14 cellular contexts compared by ENCODE assay signal in genomic region chr15:42215854-42216829, GRCh38. TPM values are rescaled to one million over a fixed set of nuclear protein-coding genes. Genes with fewer than 3 reads are reported as not detected.
DNase-seq lines count a peak whose midpoint lies in the region; ATAC-seq, FAIRE-seq and TF ChIP-seq lines count a peak whose summit lies in the region.
"Had no signal": no experiment of that assay in that cellular context is flagged by ENCODE, and none has a peak within 500 bp of the region (broad histone marks: within the 10 kb centered on the region; RNA-seq: fewer than 3 reads in every experiment).

No MANE protein-coding gene starts in this region.

- no peaks in the 10 kb centered on the region for H3K23me2 ChIP-seq in H9 (ENCODE audit: insufficient read length, low read depth, low read length, poor library complexity, severe bottlenecking)

- no peak overlapping the region for H2BK5ac ChIP-seq in H9 (ENCODE audit: insufficient read length, low read length)

- peaks cover 3% of the 10 kb centered on the region for H3K79me1 ChIP-seq in H9 (ENCODE audit: insufficient read depth, low read depth, low read length, poor library complexity, severe bottlenecking)

- no peaks in the 10 kb centered on the region for H3K4me1 Mint-ChIP-seq in H9
- peaks cover 9% of the 10 kb centered on the region for H3K4me1 Mint-ChIP-seq in T-helper 17 cell
- H3K4me1 Mint-ChIP-seq in type B pancreatic cell (ENCODE audit: unreplicated experiment): no peaks in the 10 kb centered on the region
- no peaks in the 10 kb centered on the region for H3K4me1 Mint-ChIP-seq in GM23338

- no peak overlapping the region for H3K14ac ChIP-seq in H9 (ENCODE audit: insufficient read depth, low read length)

- H3K4me1 ChIP-seq in H9 (ENCODE audit: insufficient read depth, low read length): no peaks in the 10 kb centered on the region
- H3K4me1 ChIP-seq in pancreas: no peaks in the 10 kb centered on the region
- no peaks in the 10 kb centered on the region for H3K4me1 ChIP-seq in GM23338 (ENCODE audit: insufficient read depth)

- no peaks in the 10 kb centered on the region for H3K9me3 ChIP-seq in H9 (ENCODE audit: control insufficient read depth, low read depth, low read length)
- no peaks in the 10 kb centered on the region for H3K9me3 ChIP-seq in T-helper 17 cell (ENCODE audit: control insufficient read depth, low read length, poor library complexity, severe bottlenecking)
- no peaks in the 10 kb centered on the region for H3K9me3 ChIP-seq in pancreas

- no peak overlapping the region for H3K4me3 Mint-ChIP-seq in H9
- no peak overlapping the region for H3K4me3 Mint-ChIP-seq in T-helper 17 cell
- no peak overlapping the region for H3K4me3 Mint-ChIP-seq in type B pancreatic cell
- no peak overlapping the region for H3K4me3 Mint-ChIP-seq in GM23338
- H3K4me3 Mint-ChIP-seq: T-helper 1 cell treated with Interleukin-12 subunit alpha and Interleukin-12 subunit beta and Interleukin-4 antibody, amounts not matched to agents 30 μg/mL and 1 μg/mL, for 36 hours had no signal

- H3K4me2 ChIP-seq in H9 (ENCODE audit: insufficient read depth, insufficient read length, low read length) (no peak overlapping the region), GM23338 (no peak overlapping the region)

- H4K20me1 ChIP-seq in H9 (ENCODE audit: control insufficient read depth, insufficient read depth, insufficient read length) (no peaks in the 10 kb centered on the region), GM23338 (replicated peaks; ENCODE audit: insufficient read depth) (0 out of 2 replicates have a peak, but pooled peaks cover 2% of the 10 kb centered on the region)

- no peak overlapping the region for H2BK12ac ChIP-seq in H9 (ENCODE audit: insufficient read length, low read depth, low read length)

- WGBS in H9 (ENCODE audit: extremely low coverage, insufficient read length, low lambda C conversion rate): no CpG with 5 or more reads among the region's 4 CpGs
- WGBS in pancreas, 2 donors: 90 to 93% methylated on average over 4 of the region's 4 CpGs

- H2AK5ac ChIP-seq in H9 (ENCODE audit: insufficient read length, low read length): no peak overlapping the region

- H3K27ac ChIP-seq in H9 (ENCODE audit: insufficient read length, low read depth, low read length): no peak overlapping the region
- no peak overlapping the region for H3K27ac ChIP-seq in pancreas
- H3K27ac ChIP-seq in GM23338 (ENCODE audit: low read depth): no peak overlapping the region
- H3K27ac ChIP-seq: 22Rv1 had no signal

- DNase-seq in DMS53 (lab: John Stamatoyannopoulos, UW): peak; percentile 8
- DNase-seq in DMS53 treated with DMSO at 0.1 percent for 48 hours (lab: John Stamatoyannopoulos, UW; ENCODE audit: unreplicated experiment): no peak
- DNase-seq in H9: no peak
- no peak for DNase-seq in T-helper 17 cell
- DNase-seq in fibroblast of villous mesenchyme (ENCODE audit: low read depth): peak; percentile 10
- DNase-seq in type B pancreatic cell (ENCODE audit: extremely low spot score, unreplicated experiment): no peak
- DNase-seq in pancreas: no peak
- DNase-seq in GM23338 (ENCODE audit: low spot score): no peak
- DNase-seq: left colon, NCI-H446 treated with DMSO at 0.1 percent for 48 hours had no signal

- FAIRE-seq in pancreas (lab: Jason Lieb, UNC): no peak
- FAIRE-seq: bronchial epithelial cell, frontal cortex had no signal

- no peak overlapping the region for H2BK20ac ChIP-seq in H9 (ENCODE audit: low read depth, low read length, poor library complexity, severe bottlenecking)

- H2BK120ac ChIP-seq in H9 (ENCODE audit: low read depth, low read length, poor library complexity, severe bottlenecking): no peak overlapping the region

- no peaks in the 10 kb centered on the region for H3K27me3 ChIP-seq in H9 (ENCODE audit: insufficient read depth, low read length)
- H3K27me3 ChIP-seq in pancreas: no peaks in the 10 kb centered on the region
- H3K27me3 ChIP-seq in GM23338 (ENCODE audit: insufficient read depth): no peaks in the 10 kb centered on the region

- ATAC-seq in T-helper 17 cell: no peak
- ATAC-seq in pancreas: no peak
- no peak for ATAC-seq in GM23338
- ATAC-seq: left colon had no signal

- no peak overlapping the region for H4K8ac ChIP-seq in H9 (replicated peaks; ENCODE audit: insufficient read length, low read depth, low read length)

- no peak overlapping the region for H3K9ac ChIP-seq in H9 (ENCODE audit: extremely low read depth, insufficient read length, low read length)

- no peak overlapping the region for H3K56ac ChIP-seq in H9 (ENCODE audit: insufficient read length, low read depth, low read length)

- H3K36me3 Mint-ChIP-seq in H9 (ENCODE audit: insufficient read depth in 1 of 3, low read depth in 3 of 3): peaks cover 21 to 61% (median 57%) of the 10 kb centered on the region in 3 experiments; a peak in 6 of 7 replicates
- peaks cover 9% of the 10 kb centered on the region for H3K36me3 Mint-ChIP-seq in T-helper 17 cell (ENCODE audit: low read depth)
- peaks cover 37% of the 10 kb centered on the region for H3K36me3 Mint-ChIP-seq in type B pancreatic cell
- peaks cover 57% of the 10 kb centered on the region; the same call in 2 of the 3 replicates for H3K36me3 Mint-ChIP-seq in GM23338 (ENCODE audit: low read depth)

- H3K27me3 Mint-ChIP-seq in H9 (ENCODE audit: low read depth) (no peaks in the 10 kb centered on the region), T-helper 17 cell (no peaks in the 10 kb centered on the region), type B pancreatic cell (no peaks in the 10 kb centered on the region), GM23338 (ENCODE audit: insufficient read depth, low read depth, poor library complexity) (peaks cover 3% of the 10 kb centered on the region)

- intact Hi-C loops in pancreas (cut with DNase I): no loop called here

- no peak overlapping the region for H4K91ac ChIP-seq in H9 (ENCODE audit: insufficient read length, low read depth, low read length)

- H3T11ph ChIP-seq in H9 (ENCODE audit: low read length): no peak overlapping the region

- H3K36me3 ChIP-seq in pancreas: peaks cover 0 to 45% (median 14%) of the 10 kb centered on the region in 3 donors
- H3K36me3 ChIP-seq in GM23338 (ENCODE audit: insufficient read depth): peaks cover 37% of the 10 kb centered on the region; the same call in 1 of the 2 replicates

- TF ChIP-seq CTCF in H9 (conservative IDR thresholded peaks at IDR 0.05) (peak; percentile 22; the same call in 1 of the 3 replicates), fibroblast of villous mesenchyme (IDR thresholded peaks at IDR 0.05; ENCODE audit: insufficient read depth, low read depth, low read length) (peak; percentile 19), type B pancreatic cell (conservative IDR thresholded peaks at IDR 0.05) (no peak), pancreas (IDR thresholded peaks at IDR 0.05) (no peak), GM23338 (conservative IDR thresholded peaks at IDR 0.05; ENCODE audit: low read depth in 2 of 2) (peak in 1 of 2 experiments; percentile 26; a peak in 2 of 4 replicates)

- no peak overlapping the region for H3K18ac ChIP-seq in H9 (ENCODE audit: insufficient read length, low read depth, low read length)

- no peaks in the 10 kb centered on the region for H3F3A ChIP-seq in GM23338 (replicated peaks; ENCODE audit: low read depth)

- no peak overlapping the region for H3K23ac ChIP-seq in H9 (ENCODE audit: insufficient read length, low read depth, low read length)

- no peak overlapping the region for H3K27ac Mint-ChIP-seq in H9
- H3K27ac Mint-ChIP-seq in T-helper 17 cell: peak overlapping the region; percentile 49
- H3K27ac Mint-ChIP-seq in type B pancreatic cell: no peak overlapping the region
- H3K27ac Mint-ChIP-seq in GM23338: no peak overlapping the region
- H3K27ac Mint-ChIP-seq: T-helper 1 cell treated with Interleukin-12 subunit alpha and Interleukin-12 subunit beta and Interleukin-4 antibody, amounts not matched to agents 30 μg/mL and 1 μg/mL, for 36 hours had no signal

- no peak overlapping the region for H2BK15ac ChIP-seq in H9 (ENCODE audit: low read depth, low read length)

- H3K4ac ChIP-seq in H9 (ENCODE audit: low read depth, low read length): no peak overlapping the region

- H3K4me3 ChIP-seq in fibroblast of villous mesenchyme (ENCODE audit: low read depth, low read length) (no peak overlapping the region), pancreas (no peak overlapping the region), GM23338 (no peak overlapping the region)

- no peaks in the 10 kb centered on the region for H3K9me2 ChIP-seq in GM23338 (ENCODE audit: insufficient read depth)

- no peaks in the 10 kb centered on the region for H3K9me3 Mint-ChIP-seq in H9
- no peaks in the 10 kb centered on the region for H3K9me3 Mint-ChIP-seq in type B pancreatic cell
- H3K9me3 Mint-ChIP-seq in GM23338: no peaks in the 10 kb centered on the region
- H3K9me3 Mint-ChIP-seq: T-helper 1 cell treated with Interleukin-12 subunit alpha and Interleukin-12 subunit beta and Interleukin-4 antibody, amounts not matched to agents 30 μg/mL and 1 μg/mL, for 36 hours had no signal

- H3K79me2 ChIP-seq in H9 (ENCODE audit: insufficient read depth, low read length) (no peaks in the 10 kb centered on the region), GM23338 (replicated peaks; ENCODE audit: insufficient read depth) (no peaks in the 10 kb centered on the region)

- no peak overlapping the region for H4K5ac ChIP-seq in H9 (ENCODE audit: insufficient read length, low read depth, low read length)

- H2AFZ ChIP-seq in H9 (ENCODE audit: low read length) (no peak overlapping the region), GM23338 (no peak overlapping the region)

RNA-seq across cellular contexts. Expression of gene VPS39, which starts 8.0 kb away (rescaled TPM):
- total RNA-seq in H9 (2021): 43.7 and 48.6 TPM in 2 replicates
- 10 to 100 TPM; 84.9 to 93.1 TPM for total RNA-seq in T-helper 17 cell
- total RNA-seq in fibroblast of villous mesenchyme: 58.0 and 70.4 TPM in 2 replicates
- total RNA-seq in type B pancreatic cell (ENCODE audit: low replicate concordance): 63.6 and 76.8 TPM in 2 replicates
- 10 to 100 TPM; 26.4 to 40.9 (median 29.3) TPM for total RNA-seq in pancreas
- polyA plus RNA-seq in pancreas: 10 to 100 TPM; 49.3 to 52.6 TPM
- 45.1 and 46.1 TPM in 2 replicates for total RNA-seq in GM23338 (2014; rRNA removed; shearing (Covaris generic))
- polyA plus RNA-seq in GM23338 (2016; fragmentation: Nextera tagmentation; extraction: Ambion mirVana): 14.1 and 14.9 TPM in 2 replicates

RNA-seq across cellular contexts. Expression of gene GANC, which starts 56.9 kb away (rescaled TPM):
- total RNA-seq in H9 (2021) (15.8 and 18.4 TPM in 2 replicates), T-helper 17 cell (10 to 100 TPM; 30.1 to 30.2 TPM), fibroblast of villous mesenchyme (22.5 and 25.5 TPM in 2 replicates), type B pancreatic cell (ENCODE audit: low replicate concordance) (24.4 and 25.3 TPM in 2 replicates), pancreas (10 to 100 TPM in 4 of 6 donors, 1 to 10 TPM in 2; 6.9 to 21.1 (median 10.7) TPM)
- polyA plus RNA-seq in pancreas (1 to 10 TPM; 8.7 to 9.1 TPM), GM23338 (2016; fragmentation: Nextera tagmentation; extraction: Ambion mirVana) (7.4 and 8.3 TPM in 2 replicates)
- total RNA-seq in GM23338 (2014; rRNA removed; shearing (Covaris generic)): 11.1 and 12.6 TPM in 2 replicates

RNA-seq across cellular contexts. Expression of gene TMEM87A, which starts 57.1 kb away (rescaled TPM):
- total RNA-seq in H9 (2021) (43.3 and 46.7 TPM in 2 replicates), T-helper 17 cell (10 to 100 TPM; 54.7 to 66.5 TPM), fibroblast of villous mesenchyme (70.9 and 79.9 TPM in 2 replicates), type B pancreatic cell (ENCODE audit: low replicate concordance) (44.3 and 67.0 TPM in 2 replicates), pancreas (10 to 100 TPM; 19.2 to 32.1 (median 25.1) TPM)
- polyA plus RNA-seq in pancreas (10 to 100 TPM; 12.2 to 23.2 TPM), GM23338 (2016; fragmentation: Nextera tagmentation; extraction: Ambion mirVana) (41.8 and 42.0 TPM in 2 replicates)
- 38.8 and 43.5 TPM in 2 replicates for total RNA-seq in GM23338 (2014; rRNA removed; shearing (Covaris generic))

RNA-seq across cellular contexts. Expression of gene PLA2G4F, which starts 59.7 kb away (rescaled TPM):
- total RNA-seq in H9 (2021) (not detected in 2 replicates), T-helper 17 cell (not detected), fibroblast of villous mesenchyme (not detected in 2 replicates), type B pancreatic cell (ENCODE audit: low replicate concordance) (1.1 and 3.2 TPM in 2 replicates), pancreas (1 to 10 TPM in 1 of 6 donors, under 1 TPM in 5; 0.08 to 1.1 (median 0.26) TPM)
- polyA plus RNA-seq in pancreas (under 1 TPM; 0.23 to 0.91 TPM), GM23338 (2016; fragmentation: Nextera tagmentation; extraction: Ambion mirVana) (not detected in 2 replicates)
- total RNA-seq in GM23338 (2014; rRNA removed; shearing (Covaris generic)): not detected in 2 replicates
- total RNA-seq: frontal cortex had no signal

Comparison
In these comparisons a context has a peak if more than half of its experiments do, and no peak if none do; other contexts are left out.
1. DNase-seq: peak in DMS53 (single experiment) and fibroblast of villous mesenchyme (single experiment); none in DMS53 treated with DMSO at 0.1 percent for 48 hours (single experiment), H9 (single experiment), T-helper 17 cell (0 of 3), type B pancreatic cell (single experiment), pancreas (0 of 6) and GM23338 (single experiment).
2. CTCF ChIP-seq: peak in H9 (single experiment) and fibroblast of villous mesenchyme (single experiment); none in type B pancreatic cell (single experiment) and pancreas (0 of 4).